ENCODE assay signal across 8 cellular contexts in the genomic region with DNA sequence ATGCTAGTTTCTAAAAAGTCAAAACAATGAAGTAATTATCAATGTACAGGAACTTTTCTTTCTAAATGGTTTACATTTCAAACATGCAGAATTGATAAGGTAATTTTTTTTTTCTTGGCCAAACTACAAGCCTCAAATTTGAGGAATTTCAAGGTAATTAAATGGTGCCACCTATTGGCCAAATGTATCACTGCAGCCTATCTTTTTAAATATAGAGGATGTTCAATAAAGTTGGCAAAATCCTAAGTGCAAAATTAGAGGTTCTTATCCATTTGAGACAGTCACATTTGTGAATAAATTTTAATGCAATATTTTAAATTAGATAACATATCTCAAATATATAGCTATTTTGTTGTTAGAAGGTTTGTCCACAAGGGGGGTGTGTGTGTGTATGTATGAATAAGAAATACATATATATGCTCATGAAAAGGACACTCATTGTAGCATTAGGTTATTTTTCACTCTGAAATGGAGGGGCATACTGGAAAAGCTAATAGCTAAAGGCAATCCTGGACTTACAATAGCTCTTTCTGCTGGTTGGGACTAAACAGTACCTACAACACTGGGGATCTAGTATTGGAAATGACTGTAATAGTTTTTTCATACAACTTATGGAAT. TPM values are rescaled to one million over a fixed set of nuclear protein-coding genes. Genes with fewer than 3 reads are reported as not detected.
DNase-seq lines count a peak whose midpoint lies in the region; ATAC-seq, FAIRE-seq and TF ChIP-seq lines count a peak whose summit lies in the region.

No MANE protein-coding gene starts in this region.

- H3K36me3 ChIP-seq in ACC112 (ENCODE audit: insufficient read depth, low read length) (no peaks in the 10 kb centered on the region), ascending aorta (peaks cover 0 to 3% of the 10 kb centered on the region in 2 donors), kidney (ENCODE audit: control insufficient read depth in 1 of 2, insufficient read depth in 2 of 2, low read length in 2 of 2) (no peaks in the 10 kb centered on the region)

- H3K9me3 ChIP-seq in ascending aorta (no peaks in the 10 kb centered on the region), kidney (ENCODE audit: control insufficient read depth in 1 of 2, low read length in 2 of 2) (no peaks in the 10 kb centered on the region)

- H3K27ac Mint-ChIP-seq in type B pancreatic cell: no peak overlapping the region

- intact Hi-C loops in ascending aorta (cut with DNase I): loop anchor here (1.0 to 5.0 kb wide), 2 partner anchors 544 to 979 kb away; no protein-coding TSS in a partner anchor
- intact Hi-C loops in kidney (cut with DNase I): loop anchor here (5.0 kb wide), 1 partner anchor 544 kb away; no protein-coding TSS in a partner anchor

- DNase-seq in EL (peak; percentile 42), NCI-H1092 (lab: John Stamatoyannopoulos, UW) (peak; percentile 2), ascending aorta (ENCODE audit: low spot score in 2 of 2) (no peak), kidney (no peak), type B pancreatic cell (ENCODE audit: extremely low spot score, unreplicated experiment) (no peak), GM19240 (ENCODE audit: insufficient read length, low spot score) (no peak)

- no peak overlapping the region for H3K4me3 Mint-ChIP-seq in type B pancreatic cell

- H3K36me3 Mint-ChIP-seq in type B pancreatic cell: peaks cover 6% of the 10 kb centered on the region

- H3K4me3 ChIP-seq in ACC112 (ENCODE audit: low read depth, low read length) (peak overlapping the region; percentile 52), ascending aorta (no peak overlapping the region), kidney (ENCODE audit: low read length in 2 of 2) (no peak overlapping the region)

- H3K79me2 ChIP-seq in ACC112 (ENCODE audit: control insufficient read depth, insufficient read depth, low read length, unreplicated experiment): no peaks in the 10 kb centered on the region

- H3K9ac ChIP-seq in kidney (ENCODE audit: low read length in 2 of 2): no peak overlapping the region

- no peak overlapping the region for H2AFZ ChIP-seq in ACC112 (ENCODE audit: low read length, unreplicated experiment)

- no peak for ATAC-seq in GM21381 (IDR thresholded peaks at IDR 0.05; ENCODE audit: unreplicated experiment)

- TF ChIP-seq CTCF in ascending aorta (IDR thresholded peaks at IDR 0.05) (peak; percentile 51 to 86 (median 79)), kidney (IDR thresholded peaks at IDR 0.05; ENCODE audit: borderline replicate concordance, extremely low read depth, insufficient read depth) (peak; percentile 64), type B pancreatic cell (conservative IDR thresholded peaks at IDR 0.05) (peak; percentile 98)

- peak overlapping the region; percentile 52 for H3K27ac ChIP-seq in ACC112 (ENCODE audit: low read depth, low read length)
- H3K27ac ChIP-seq in ascending aorta: no peak overlapping the region
- H3K27ac ChIP-seq in kidney (ENCODE audit: low read depth in 2 of 2, low read length in 2 of 2): no peak overlapping the region

- no peaks in the 10 kb centered on the region for H3K27me3 Mint-ChIP-seq in type B pancreatic cell

- H3K4me1 ChIP-seq in ACC112 (ENCODE audit: control insufficient read depth, insufficient read depth, low read length, unreplicated experiment): peaks cover 15% of the 10 kb centered on the region
- no peaks in the 10 kb centered on the region for H3K4me1 ChIP-seq in ascending aorta
- H3K4me1 ChIP-seq in kidney (ENCODE audit: control insufficient read depth in 1 of 2, insufficient read depth in 1 of 2, low read depth in 1 of 2, low read length in 2 of 2): peaks cover 0 to 2% of the 10 kb centered on the region in 2 donors

- H3K4me1 Mint-ChIP-seq in type B pancreatic cell (ENCODE audit: unreplicated experiment): peaks cover 11% of the 10 kb centered on the region

- no peaks in the 10 kb centered on the region for H3K27me3 ChIP-seq in ACC112 (ENCODE audit: insufficient read depth, low read length)
- no peaks in the 10 kb centered on the region for H3K27me3 ChIP-seq in ascending aorta

- H3K9me3 Mint-ChIP-seq in type B pancreatic cell: no peaks in the 10 kb centered on the region

- peak; percentile 95 for FAIRE-seq in kidney (lab: Jason Lieb, UNC)

RNA-seq across cellular contexts. Expression of a gene that starts 26.2 kb away (rescaled TPM):
- 35.8 TPM for total RNA-seq in ascending aorta
- 77.1 TPM for total RNA-seq in kidney
- polyA plus RNA-seq in kidney (ENCODE audit: insufficient read depth, low read depth, low replicate concordance): 84.8 TPM
- total RNA-seq in type B pancreatic cell (ENCODE audit: low replicate concordance): 87.3 and 98.0 TPM in 2 replicates

Comparison
In these comparisons a context has a peak if more than half of its experiments do, and no peak if none do; other contexts are left out.
1. DNase-seq: peak in EL (single experiment) and NCI-H1092 (single experiment); none in ascending aorta (0 of 2), kidney (single experiment), type B pancreatic cell (single experiment) and GM19240 (single experiment).
2. Peak in every context shown above with its lines, with median percentiles within 50 percentile points of each other: CTCF ChIP-seq.